1 cellular context compared by ENCODE assay signal in the genomic region with DNA sequence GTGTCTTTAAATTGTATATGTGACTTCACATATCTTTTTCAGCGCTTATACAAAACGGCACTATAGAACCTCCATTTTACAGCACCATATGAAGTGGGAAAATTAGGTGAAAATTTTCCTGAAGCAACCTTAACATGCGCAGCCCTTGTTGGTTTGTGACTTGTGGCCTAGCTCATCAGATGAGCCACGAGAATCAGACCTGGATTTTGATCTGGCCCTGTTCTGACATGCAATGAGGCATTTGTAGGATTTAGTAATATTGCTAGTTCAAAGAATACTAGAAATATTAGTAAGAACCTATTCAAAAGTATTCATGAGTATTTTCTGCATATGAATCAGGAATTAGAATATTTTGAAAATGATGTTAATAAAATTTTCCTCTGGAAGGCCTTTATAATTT.
TF ChIP-seq lines count a peak whose summit lies in the region.

No MANE protein-coding gene starts in this region.

TF ChIP-seq in A549, 52 proteins besides CTCF, POLR2A, EP300 and RAD21 (continued from another document):
- TF ChIP-seq ZNF302 (CRISPR knock-in tag; IDR thresholded peaks at IDR 0.05) (no peak), RNF2 (IDR thresholded peaks at IDR 0.05; ENCODE audit: borderline replicate concordance, low read depth) (no peak), POLR2AphosphoS2 (conservative IDR thresholded peaks at IDR 0.05; ENCODE audit: low read length) (no peak), RCOR1 (IDR thresholded peaks at IDR 0.05; ENCODE audit: low read depth, low read length) (no peak), KDM1A (IDR thresholded peaks at IDR 0.05; ENCODE audit: low read depth) (no peak), GATA3 (IDR thresholded peaks at IDR 0.05; ENCODE audit: borderline replicate concordance) (no peak), HOXA7 (CRISPR knock-in tag; IDR thresholded peaks at IDR 0.05) (no peak), ZFP36 (IDR thresholded peaks at IDR 0.05; ENCODE audit: borderline replicate concordance, partially characterized antibody) (no peak)
- TF ChIP-seq, protein P1, sequence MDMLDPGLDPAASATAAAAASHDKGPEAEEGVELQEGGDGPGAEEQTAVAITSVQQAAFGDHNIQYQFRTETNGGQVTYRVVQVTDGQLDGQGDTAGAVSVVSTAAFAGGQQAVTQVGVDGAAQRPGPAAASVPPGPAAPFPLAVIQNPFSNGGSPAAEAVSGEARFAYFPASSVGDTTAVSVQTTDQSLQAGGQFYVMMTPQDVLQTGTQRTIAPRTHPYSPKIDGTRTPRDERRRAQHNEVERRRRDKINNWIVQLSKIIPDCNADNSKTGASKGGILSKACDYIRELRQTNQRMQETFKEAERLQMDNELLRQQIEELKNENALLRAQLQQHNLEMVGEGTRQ (IDR thresholded peaks at IDR 0.05) = no peak
- TF ChIP-seq, protein P2, sequence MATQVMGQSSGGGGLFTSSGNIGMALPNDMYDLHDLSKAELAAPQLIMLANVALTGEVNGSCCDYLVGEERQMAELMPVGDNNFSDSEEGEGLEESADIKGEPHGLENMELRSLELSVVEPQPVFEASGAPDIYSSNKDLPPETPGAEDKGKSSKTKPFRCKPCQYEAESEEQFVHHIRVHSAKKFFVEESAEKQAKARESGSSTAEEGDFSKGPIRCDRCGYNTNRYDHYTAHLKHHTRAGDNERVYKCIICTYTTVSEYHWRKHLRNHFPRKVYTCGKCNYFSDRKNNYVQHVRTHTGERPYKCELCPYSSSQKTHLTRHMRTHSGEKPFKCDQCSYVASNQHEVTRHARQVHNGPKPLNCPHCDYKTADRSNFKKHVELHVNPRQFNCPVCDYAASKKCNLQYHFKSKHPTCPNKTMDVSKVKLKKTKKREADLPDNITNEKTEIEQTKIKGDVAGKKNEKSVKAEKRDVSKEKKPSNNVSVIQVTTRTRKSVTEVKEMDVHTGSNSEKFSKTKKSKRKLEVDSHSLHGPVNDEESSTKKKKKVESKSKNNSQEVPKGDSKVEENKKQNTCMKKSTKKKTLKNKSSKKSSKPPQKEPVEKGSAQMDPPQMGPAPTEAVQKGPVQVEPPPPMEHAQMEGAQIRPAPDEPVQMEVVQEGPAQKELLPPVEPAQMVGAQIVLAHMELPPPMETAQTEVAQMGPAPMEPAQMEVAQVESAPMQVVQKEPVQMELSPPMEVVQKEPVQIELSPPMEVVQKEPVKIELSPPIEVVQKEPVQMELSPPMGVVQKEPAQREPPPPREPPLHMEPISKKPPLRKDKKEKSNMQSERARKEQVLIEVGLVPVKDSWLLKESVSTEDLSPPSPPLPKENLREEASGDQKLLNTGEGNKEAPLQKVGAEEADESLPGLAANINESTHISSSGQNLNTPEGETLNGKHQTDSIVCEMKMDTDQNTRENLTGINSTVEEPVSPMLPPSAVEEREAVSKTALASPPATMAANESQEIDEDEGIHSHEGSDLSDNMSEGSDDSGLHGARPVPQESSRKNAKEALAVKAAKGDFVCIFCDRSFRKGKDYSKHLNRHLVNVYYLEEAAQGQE (IDR thresholded peaks at IDR 0.05) = no peak
- TF ChIP-seq, protein P3, sequence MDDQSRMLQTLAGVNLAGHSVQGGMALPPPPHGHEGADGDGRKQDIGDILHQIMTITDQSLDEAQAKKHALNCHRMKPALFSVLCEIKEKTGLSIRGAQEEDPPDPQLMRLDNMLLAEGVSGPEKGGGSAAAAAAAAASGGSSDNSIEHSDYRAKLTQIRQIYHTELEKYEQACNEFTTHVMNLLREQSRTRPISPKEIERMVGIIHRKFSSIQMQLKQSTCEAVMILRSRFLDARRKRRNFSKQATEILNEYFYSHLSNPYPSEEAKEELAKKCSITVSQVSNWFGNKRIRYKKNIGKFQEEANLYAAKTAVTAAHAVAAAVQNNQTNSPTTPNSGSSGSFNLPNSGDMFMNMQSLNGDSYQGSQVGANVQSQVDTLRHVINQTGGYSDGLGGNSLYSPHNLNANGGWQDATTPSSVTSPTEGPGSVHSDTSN (IDR thresholded peaks at IDR 0.05) = no peak
